Comparison of ENCODE assay signal across 13 cellular contexts in genomic region chr7:90334926-90335325, GRCh38. TPM values are rescaled to one million over a fixed set of nuclear protein-coding genes. Genes with fewer than 3 reads are reported as not detected.
"Had no signal": no experiment of that assay in that cellular context is flagged by ENCODE, and none has a peak within 500 bp of the region (broad histone marks: within the 10 kb centered on the region; RNA-seq: fewer than 3 reads in every experiment).

No MANE protein-coding gene starts in this region.

RNA-seq across cellular contexts. Expression of gene FAM237B, which starts 13.8 kb away (rescaled TPM):
- total RNA-seq: activated B cell treated with CpG ODN at 0.5 μM for 24 hours; activated CD4-positive, alpha-beta memory T cell treated with anti-CD3 and anti-CD28 coated beads for 36 hours; activated CD4-positive, alpha-beta memory T cell treated with anti-CD3 and anti-CD28 coated beads, Interleukin-2, amount 10 ng/mL, durations not matched to agents 7 days and 5 days; activated CD4-positive, alpha-beta T cell treated with anti-CD3 and anti-CD28 coated beads for 36 hours; activated CD4-positive, alpha-beta T cell treated with anti-CD3 and anti-CD28 coated beads, Interleukin-2, amount 10 ng/mL, durations not matched to agents 7 days and 5 days; activated CD8-positive, alpha-beta memory T cell treated with anti-CD3 and anti-CD28 coated beads for 36 hours; activated CD8-positive, alpha-beta memory T cell treated with anti-CD3 and anti-CD28 coated beads, Interleukin-2, amount 10 ng/mL, durations not matched to agents 7 days and 5 days; activated CD8-positive, alpha-beta T cell treated with anti-CD3 and anti-CD28 coated beads for 36 hours; activated CD8-positive, alpha-beta T cell treated with anti-CD3 and anti-CD28 coated beads, Interleukin-2, amount 10 ng/mL, durations not matched to agents 7 days and 5 days; T-cell; T-helper 1 cell treated with Interleukin-12 subunit alpha and Interleukin-12 subunit beta and Interleukin-4 antibody, amounts not matched to agents 30 ng/mL and 1 ng/mL, for 36 hours; T-helper 17 cell; T-helper 2 cell treated with Interferon-gamma antibody and Interleukin-4, amounts not matched to agents 100 ng/mL and 5 ng/mL, for 36 hours had no signal
